In the genomic region with DNA sequence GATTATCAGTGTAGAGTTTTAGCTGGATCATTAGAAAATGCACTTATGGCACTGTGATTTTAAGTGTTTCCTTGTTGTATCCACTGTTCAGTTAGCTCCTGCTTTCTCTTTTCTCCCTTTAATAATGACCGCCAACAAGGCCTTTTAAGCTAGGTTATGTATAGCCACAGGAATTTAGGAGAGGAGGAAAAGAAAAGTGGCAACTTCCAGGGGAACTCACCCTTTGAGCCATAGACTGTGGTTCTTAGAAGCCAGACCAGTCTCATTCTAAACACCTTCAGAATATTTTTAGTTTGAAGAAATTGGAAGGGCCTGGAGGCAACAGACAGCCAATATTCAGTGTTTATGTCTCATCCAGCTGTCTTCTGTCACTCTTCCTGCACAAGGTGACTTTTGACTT, we compare ENCODE assay signal across 1 cellular context.
TF ChIP-seq lines count a peak whose summit lies in the region.

No MANE protein-coding gene starts in this region.

TF ChIP-seq in IMR-90, 13 proteins besides CTCF, POLR2A, EP300 and RAD21 (continued from another document):
- no peak for TF ChIP-seq MAFK (IDR thresholded peaks at IDR 0.05; ENCODE audit: low read depth, low read length)
- no peak for TF ChIP-seq RFX5 (IDR thresholded peaks at IDR 0.05; ENCODE audit: low read depth, low read length)
- no peak for TF ChIP-seq NFE2L2 (IDR thresholded peaks at IDR 0.05; ENCODE audit: low read depth, low read length)
- TF ChIP-seq, protein P1, sequence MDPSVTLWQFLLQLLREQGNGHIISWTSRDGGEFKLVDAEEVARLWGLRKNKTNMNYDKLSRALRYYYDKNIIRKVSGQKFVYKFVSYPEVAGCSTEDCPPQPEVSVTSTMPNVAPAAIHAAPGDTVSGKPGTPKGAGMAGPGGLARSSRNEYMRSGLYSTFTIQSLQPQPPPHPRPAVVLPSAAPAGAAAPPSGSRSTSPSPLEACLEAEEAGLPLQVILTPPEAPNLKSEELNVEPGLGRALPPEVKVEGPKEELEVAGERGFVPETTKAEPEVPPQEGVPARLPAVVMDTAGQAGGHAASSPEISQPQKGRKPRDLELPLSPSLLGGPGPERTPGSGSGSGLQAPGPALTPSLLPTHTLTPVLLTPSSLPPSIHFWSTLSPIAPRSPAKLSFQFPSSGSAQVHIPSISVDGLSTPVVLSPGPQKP (IDR thresholded peaks at IDR 0.05; ENCODE audit: borderline replicate concordance, low read depth, low read length) = no peak
- TF ChIP-seq USF2 (IDR thresholded peaks at IDR 0.05; ENCODE audit: low read depth, low read length) = no peak
- no peak for TF ChIP-seq MXI1 (IDR thresholded peaks at IDR 0.05; ENCODE audit: borderline replicate concordance, low read depth, low read length)
- TF ChIP-seq CEBPB (IDR thresholded peaks at IDR 0.05; ENCODE audit: low read depth, low read length) = no peak
TF ChIP-seq in IMR-90: peak in this region for 0.
